Comparison of ENCODE assay signal across 8 cellular contexts in the genomic region with DNA sequence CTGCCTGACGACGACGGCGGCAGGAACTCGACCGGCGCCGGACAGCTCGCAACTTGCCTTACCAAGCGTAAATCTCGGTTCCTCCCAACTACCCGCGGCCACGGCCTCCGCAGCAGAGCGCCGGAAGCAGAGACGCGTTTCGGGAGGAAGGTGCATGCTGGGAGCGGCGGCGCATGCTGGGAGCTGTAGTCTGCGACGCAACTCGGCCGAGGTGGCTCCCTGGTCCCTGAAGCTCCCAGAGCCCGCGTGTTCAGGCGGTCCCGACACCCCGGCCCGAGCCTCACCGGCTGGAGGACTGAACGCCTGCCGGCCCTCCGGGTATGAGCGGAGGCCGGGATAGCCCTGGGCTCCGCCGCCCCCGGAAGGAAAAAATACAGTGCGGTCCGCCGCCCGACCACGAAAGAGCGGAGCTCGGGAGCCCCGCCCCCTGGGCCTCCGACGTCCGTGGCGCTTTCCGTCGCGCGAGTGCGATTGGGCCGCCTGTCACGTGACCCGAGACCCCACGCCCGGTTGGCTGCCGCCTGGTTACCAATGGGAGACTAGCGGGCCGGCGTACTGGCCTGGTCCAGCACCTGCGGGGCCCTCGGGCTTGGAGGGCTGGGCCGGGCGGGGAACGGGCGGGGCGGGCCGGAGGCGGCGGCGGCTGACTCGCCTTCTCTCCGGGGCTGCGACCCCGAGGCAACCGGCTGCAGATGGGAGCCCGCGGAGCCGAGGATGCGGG. TPM values are rescaled to one million over a fixed set of nuclear protein-coding genes. Genes with fewer than 3 reads are reported as not detected.
DNase-seq lines count a peak whose midpoint lies in the region; ATAC-seq and TF ChIP-seq lines count a peak whose summit lies in the region.

A gene with protein sequence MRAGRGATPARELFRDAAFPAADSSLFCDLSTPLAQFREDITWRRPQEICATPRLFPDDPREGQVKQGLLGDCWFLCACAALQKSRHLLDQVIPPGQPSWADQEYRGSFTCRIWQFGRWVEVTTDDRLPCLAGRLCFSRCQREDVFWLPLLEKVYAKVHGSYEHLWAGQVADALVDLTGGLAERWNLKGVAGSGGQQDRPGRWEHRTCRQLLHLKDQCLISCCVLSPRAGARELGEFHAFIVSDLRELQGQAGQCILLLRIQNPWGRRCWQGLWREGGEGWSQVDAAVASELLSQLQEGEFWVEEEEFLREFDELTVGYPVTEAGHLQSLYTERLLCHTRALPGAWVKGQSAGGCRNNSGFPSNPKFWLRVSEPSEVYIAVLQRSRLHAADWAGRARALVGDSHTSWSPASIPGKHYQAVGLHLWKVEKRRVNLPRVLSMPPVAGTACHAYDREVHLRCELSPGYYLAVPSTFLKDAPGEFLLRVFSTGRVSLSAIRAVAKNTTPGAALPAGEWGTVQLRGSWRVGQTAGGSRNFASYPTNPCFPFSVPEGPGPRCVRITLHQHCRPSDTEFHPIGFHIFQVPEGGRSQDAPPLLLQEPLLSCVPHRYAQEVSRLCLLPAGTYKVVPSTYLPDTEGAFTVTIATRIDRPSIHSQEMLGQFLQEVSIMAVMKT (plus strand): TSS at position 537 of the 721 bp plus-strand sequence. CDS start 178 bp downstream, at position 715.

- no peaks in the 10 kb centered on the region for H4K20me1 ChIP-seq in mammary epithelial cell (ENCODE audit: insufficient read depth, low read length)

- H3K9me3 ChIP-seq in WERI-Rb-1 (ENCODE audit: severe bottlenecking) (no peaks in the 10 kb centered on the region), mammary epithelial cell (replicated peaks; ENCODE audit: insufficient read depth, low read length) (no peaks in the 10 kb centered on the region)

- 3% methylated on average over 20 of the region's 88 CpGs for WGBS in mammary epithelial cell (ENCODE audit: low coverage, missing lambda C conversion rate)

- H3K27me3 ChIP-seq in WERI-Rb-1 (ENCODE audit: insufficient read depth, low read depth, severe bottlenecking) (no peaks in the 10 kb centered on the region), mammary epithelial cell (ENCODE audit: insufficient read depth, low read length) (no peaks in the 10 kb centered on the region)

- ATAC-seq in GM18873 (IDR thresholded peaks at IDR 0.05; ENCODE audit: low FRiP score, unreplicated experiment): peak; percentile 55
- ATAC-seq in HG03139 (IDR thresholded peaks at IDR 0.05; ENCODE audit: unreplicated experiment): peak; percentile 56

- H3K4me2 ChIP-seq in mammary epithelial cell (ENCODE audit: insufficient read depth, low read depth, low read length): peak within 1 kb of the TSS; percentile 87

- CTCF ChIA-PET in mammary epithelial cell (lab: Charles Lee; ENCODE audit: low non-redundant PET): interaction anchor here (0.6 to 1.1 kb wide), 5 partner anchors 19 to 563 kb away, joined by 3 read pairs; partner anchors contain the start of gene PASK

- H2AFZ ChIP-seq in mammary epithelial cell (ENCODE audit: low read depth, low read length): peak within 1 kb of the TSS; percentile 88

- H3K4me1 ChIP-seq in mammary epithelial cell (ENCODE audit: insufficient read depth, low read length): peaks cover 47% of the 10 kb centered on the region

- BruUV-seq in mammary epithelial cell (replicated peaks; lab: Mats Ljungman, UMichigan): no TSS peak

- peaks cover 85% of the 10 kb centered on the region for H3K79me2 ChIP-seq in mammary epithelial cell (ENCODE audit: insufficient read depth, low read length)

- H3K27ac ChIP-seq in WERI-Rb-1 (peak within 1 kb of the TSS; percentile 98), mammary epithelial cell (ENCODE audit: insufficient read depth, low read depth, low read length) (peak within 1 kb of the TSS; percentile 75)

- in situ Hi-C loops in ACHN (cut with HindIII; ENCODE audit: low pct_ligation_motif_present, low pct_unique_long_range_greater_than_20kb, low sequenced_read_pairs) (no loop called here), mammary epithelial cell (cut with MboI; ENCODE audit: low sequenced_read_pairs in 2 of 2) (no loop called here)

- H3K9ac ChIP-seq in mammary epithelial cell (ENCODE audit: insufficient read depth, low read length): peak within 1 kb of the TSS; percentile 96

- H3K36me3 ChIP-seq in WERI-Rb-1 (peaks cover 21% of the 10 kb centered on the region), mammary epithelial cell (ENCODE audit: insufficient read depth, low read length) (no peaks in the 10 kb centered on the region)

- intact Hi-C loops in mammary epithelial cell (cut with micrococcal nuclease): loop anchor here (1.0 kb wide), 2 partner anchors 19 to 72 kb away; no protein-coding TSS in a partner anchor

- TF ChIP-seq CTCF in WERI-Rb-1 (IDR thresholded peaks at IDR 0.05; ENCODE audit: low read depth, low read length) (no peak), mammary epithelial cell (conservative IDR thresholded peaks at IDR 0.05 in 1 of 2, IDR thresholded peaks at IDR 0.05 in 1 of 2; ENCODE audit: extremely low read depth in 1 of 2, insufficient read depth in 1 of 2, low read depth in 1 of 2, low read length in 2 of 2) (no peak)

- DNase-seq in ACHN (peak; percentile 97), NCI-H2227 (lab: John Stamatoyannopoulos, UW; ENCODE audit: unreplicated experiment) (peak; percentile 99), WERI-Rb-1 (peak; percentile 98), mammary epithelial cell (peak; percentile 95), iPS-NIHi7 (ENCODE audit: extremely low spot score) (peak; percentile 97), smooth muscle cell of the brain vasculature (ENCODE audit: low read depth, low spot score) (peak; percentile 88)

- H3K4me3 ChIP-seq in WERI-Rb-1 (ENCODE audit: low read depth, low read length) (peak within 1 kb of the TSS; percentile 89), mammary epithelial cell (replicated peaks in 1 of 3; ENCODE audit: insufficient read depth in 1 of 3, low read depth in 2 of 3, low read length in 3 of 3) (peak within 1 kb of the TSS; percentile 63 to 86 (median 67))

- dilution Hi-C loops in mammary epithelial cell (cut with HindIII; ENCODE audit: low sequenced_read_pairs): no loop called here

RNA-seq across cellular contexts. Expression of the gene that starts here (rescaled TPM):
- 10 to 100 TPM; 16.0 to 27.7 TPM for total RNA-seq in mammary epithelial cell
- 8.9 TPM for polyA plus RNA-seq in mammary epithelial cell
- 4.7 TPM for polyA minus RNA-seq in mammary epithelial cell

Comparison
In these comparisons a context has a peak if more than half of its experiments do, and no peak if none do; other contexts are left out.
1. Peak in every context shown above with its lines: DNase-seq, ATAC-seq, H3K4me3 ChIP-seq and H3K27ac ChIP-seq.